ENCODE assay signal across 1 cellular context in the genomic region with DNA sequence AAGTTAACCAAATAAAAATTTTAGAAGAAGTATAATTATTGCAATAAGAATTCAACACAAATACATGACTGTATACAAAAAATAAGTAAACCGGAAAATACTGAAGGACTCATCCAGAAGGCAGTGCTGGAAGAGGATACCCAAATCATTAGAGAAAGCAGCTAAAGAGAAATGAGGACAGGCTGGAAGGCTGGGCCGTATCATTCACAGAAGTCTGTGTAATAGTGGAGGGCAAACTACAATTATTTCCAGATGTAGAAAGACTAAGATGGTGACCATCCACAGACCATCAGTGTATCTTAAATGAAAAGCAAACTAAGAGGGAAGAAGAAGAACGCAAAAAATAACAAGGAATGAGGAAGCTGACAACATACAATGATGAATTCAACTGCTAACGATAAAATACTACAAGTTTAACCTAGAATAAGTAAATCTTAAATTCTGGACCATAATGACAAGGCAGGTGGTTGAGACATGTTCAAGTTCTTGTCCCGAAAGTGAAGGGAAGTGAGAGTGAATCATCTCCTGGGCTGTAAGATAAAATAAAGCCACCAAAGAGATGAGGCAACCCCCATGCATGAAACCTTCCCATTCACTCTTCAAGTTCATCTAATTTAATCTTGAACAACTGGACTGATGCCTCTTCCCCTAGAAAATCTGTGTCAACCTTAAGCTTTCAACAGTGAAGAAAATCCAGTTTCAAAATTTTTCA.
TF ChIP-seq lines count a peak whose summit lies in the region.

No MANE protein-coding gene starts in this region.

TF ChIP-seq in K562, 482 proteins besides CTCF, POLR2A, EP300 and RAD21 (continued from another document):
- TF ChIP-seq, protein P1, sequence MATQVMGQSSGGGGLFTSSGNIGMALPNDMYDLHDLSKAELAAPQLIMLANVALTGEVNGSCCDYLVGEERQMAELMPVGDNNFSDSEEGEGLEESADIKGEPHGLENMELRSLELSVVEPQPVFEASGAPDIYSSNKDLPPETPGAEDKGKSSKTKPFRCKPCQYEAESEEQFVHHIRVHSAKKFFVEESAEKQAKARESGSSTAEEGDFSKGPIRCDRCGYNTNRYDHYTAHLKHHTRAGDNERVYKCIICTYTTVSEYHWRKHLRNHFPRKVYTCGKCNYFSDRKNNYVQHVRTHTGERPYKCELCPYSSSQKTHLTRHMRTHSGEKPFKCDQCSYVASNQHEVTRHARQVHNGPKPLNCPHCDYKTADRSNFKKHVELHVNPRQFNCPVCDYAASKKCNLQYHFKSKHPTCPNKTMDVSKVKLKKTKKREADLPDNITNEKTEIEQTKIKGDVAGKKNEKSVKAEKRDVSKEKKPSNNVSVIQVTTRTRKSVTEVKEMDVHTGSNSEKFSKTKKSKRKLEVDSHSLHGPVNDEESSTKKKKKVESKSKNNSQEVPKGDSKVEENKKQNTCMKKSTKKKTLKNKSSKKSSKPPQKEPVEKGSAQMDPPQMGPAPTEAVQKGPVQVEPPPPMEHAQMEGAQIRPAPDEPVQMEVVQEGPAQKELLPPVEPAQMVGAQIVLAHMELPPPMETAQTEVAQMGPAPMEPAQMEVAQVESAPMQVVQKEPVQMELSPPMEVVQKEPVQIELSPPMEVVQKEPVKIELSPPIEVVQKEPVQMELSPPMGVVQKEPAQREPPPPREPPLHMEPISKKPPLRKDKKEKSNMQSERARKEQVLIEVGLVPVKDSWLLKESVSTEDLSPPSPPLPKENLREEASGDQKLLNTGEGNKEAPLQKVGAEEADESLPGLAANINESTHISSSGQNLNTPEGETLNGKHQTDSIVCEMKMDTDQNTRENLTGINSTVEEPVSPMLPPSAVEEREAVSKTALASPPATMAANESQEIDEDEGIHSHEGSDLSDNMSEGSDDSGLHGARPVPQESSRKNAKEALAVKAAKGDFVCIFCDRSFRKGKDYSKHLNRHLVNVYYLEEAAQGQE (CRISPR knock-in tag; IDR thresholded peaks at IDR 0.05; ENCODE audit: low read depth) = no peak
- TF ChIP-seq ZNF75A (CRISPR knock-in tag; IDR thresholded peaks at IDR 0.05) = no peak
- TF ChIP-seq TCF3 (CRISPR knock-in tag; IDR thresholded peaks at IDR 0.05) = 0 out of 2 replicates have a peak, but pooled peaks have one; percentile 13
- no peak for TF ChIP-seq NR0B1 (IDR thresholded peaks at IDR 0.05; ENCODE audit: partially characterized antibody)
- TF ChIP-seq SIRT6 (IDR thresholded peaks at IDR 0.05; ENCODE audit: low read depth, low read length) = no peak
- TF ChIP-seq DIDO1 (tag; IDR thresholded peaks at IDR 0.05; ENCODE audit: low read depth) = no peak
- TF ChIP-seq CBFA2T3 (IDR thresholded peaks at IDR 0.05) = 0 out of 2 replicates have a peak, but pooled peaks have one; percentile 4
- TF ChIP-seq ZNF583 (CRISPR knock-in tag; IDR thresholded peaks at IDR 0.05) = no peak
- TF ChIP-seq XRCC5 (IDR thresholded peaks at IDR 0.05; ENCODE audit: low read depth, low read length) = no peak
- 0 out of 2 replicates have a peak, but pooled peaks have one; percentile 8 for TF ChIP-seq ATF3 (IDR thresholded peaks at IDR 0.05)
- no peak for TF ChIP-seq ATF3 (CRISPR knock-in tag; conservative IDR thresholded peaks at IDR 0.05)
- no peak for TF ChIP-seq PHF21A (IDR thresholded peaks at IDR 0.05; ENCODE audit: borderline replicate concordance, low read depth)
